Comparison of ENCODE assay signal across 8 cellular contexts in genomic region chr5:179623906-179624741, GRCh38. TPM values are rescaled to one million over a fixed set of nuclear protein-coding genes. Genes with fewer than 3 reads are reported as not detected.
DNase-seq lines count a peak whose midpoint lies in the region; ATAC-seq, FAIRE-seq and TF ChIP-seq lines count a peak whose summit lies in the region.

No MANE protein-coding gene starts in this region.

- ATAC-seq in GM21423 (IDR thresholded peaks at IDR 0.05; ENCODE audit: unreplicated experiment) (peak; percentile 10), mucosa of descending colon (peak; percentile 17)

- H2BK15ac ChIP-seq in H1 (ENCODE audit: low read length), result peak overlapping the region; percentile 97; the same call in 1 of the 2 replicates

- peak overlapping the region; percentile 92 for H2AK5ac ChIP-seq in H1 (ENCODE audit: low read depth, low read length)

- H3K18ac ChIP-seq in H1 (ENCODE audit: extremely low read depth, low read length), result peak overlapping the region; percentile 96

- no peak for TF ChIP-seq CTCF in C4-2B (conservative IDR thresholded peaks at IDR 0.05)
- no peak for TF ChIP-seq CTCF in H1 (IDR thresholded peaks at IDR 0.05; ENCODE audit: control extremely low read depth in 1 of 3, insufficient read depth in 1 of 3, low read depth in 1 of 3, low read length in 3 of 3)
- TF ChIP-seq CTCF in mucosa of descending colon (IDR thresholded peaks at IDR 0.05), result no peak

- H3K79me1 ChIP-seq in H1 (ENCODE audit: low read depth, low read length), result peaks cover 3% of the 10 kb centered on the region; the same call in 1 of the 2 replicates

- H4K91ac ChIP-seq in H1 (replicated peaks; ENCODE audit: insufficient read length, low read length), result peak overlapping the region; percentile 96

- no peak overlapping the region for H3K14ac ChIP-seq in H1 (ENCODE audit: insufficient read length)

- no peak for FAIRE-seq in H1 (lab: Jason Lieb, UNC)

- TF ChIP-seq POLR2A in H1 (IDR thresholded peaks at IDR 0.05; ENCODE audit: control extremely low read depth in 1 of 2, low read depth in 2 of 2, low read length in 2 of 2), result no peak

- peak overlapping the region; percentile 97 for H2BK5ac ChIP-seq in H1 (ENCODE audit: low read depth, low read length)

- intact Hi-C loops in mucosa of descending colon (cut with DNase I, micrococcal nuclease), result no loop called here

- H3K23me2 ChIP-seq in H1 (ENCODE audit: low read depth, low read length), result peaks cover 14% of the 10 kb centered on the region

- H3K36me3 Mint-ChIP-seq in activated CD4-positive, alpha-beta memory T cell treated with anti-CD3 and anti-CD28 coated beads, Interleukin-2, amount 10 ng/mL, durations not matched to agents 7 days and 5 days (ENCODE audit: low read depth), result peaks cover 44% of the 10 kb centered on the region
- H3K36me3 Mint-ChIP-seq in stimulated activated naive CD8-positive, alpha-beta T cell treated with anti-CD3 and anti-CD28 coated beads, Interleukin-15, Interleukin-2, amounts not matched to agents 100 ng/mL and 50 ng/mL, for 24 hours (ENCODE audit: low read depth), result peaks cover 46% of the 10 kb centered on the region

- H2BK120ac ChIP-seq in H1 (replicated peaks; ENCODE audit: low read depth, low read length), result peak overlapping the region; percentile 3

- no peak for TF ChIP-seq EP300 in H1 (IDR thresholded peaks at IDR 0.05; ENCODE audit: borderline replicate concordance in 1 of 2, low read depth in 2 of 2, low read length in 2 of 2)

- peak overlapping the region; percentile 82; the same call in 1 of the 2 replicates for H2BK20ac ChIP-seq in H1 (ENCODE audit: low read length)

- POLR2A ChIA-PET in activated CD4-positive, alpha-beta memory T cell treated with anti-CD3 and anti-CD28 coated beads, Interleukin-2, amount 10 ng/mL, durations not matched to agents 7 days and 5 days (lab: Charles Lee), result interaction anchor here (0.7 to 13.4 kb wide), 38 partner anchors 9 to 1618 kb away, joined by 3 to 378 read pairs (median 5); partner anchors contain the start of genes CANX, CBY3, CLK4 and HNRNPAB
- POLR2A ChIA-PET in H1 (lab: Charles Lee; ENCODE audit: partially characterized antibody), result interaction anchor here (0.7 to 20.5 kb wide), 52 partner anchors 15 to 1040 kb away, joined by 3 to 351 read pairs (median 5); partner anchors contain the start of genes CANX, CBY3, MAML1 and MGAT4B

- H3K9ac ChIP-seq in H1 (replicated peaks in 1 of 4; ENCODE audit: extremely low read depth in 1 of 4, low read depth in 3 of 4, low read length in 3 of 4), result peak overlapping the region; percentile 52 to 99 (median 96)

- no peak for TF ChIP-seq RAD21 in H1 (IDR thresholded peaks at IDR 0.05 in 1 of 2, conservative IDR thresholded peaks at IDR 0.05 in 1 of 2; ENCODE audit: low read depth in 2 of 2, low read length in 2 of 2)

- peaks cover 40% of the 10 kb centered on the region for H3K4me1 Mint-ChIP-seq in activated CD4-positive, alpha-beta memory T cell treated with anti-CD3 and anti-CD28 coated beads, Interleukin-2, amount 10 ng/mL, durations not matched to agents 7 days and 5 days
- H3K4me1 Mint-ChIP-seq in stimulated activated naive CD8-positive, alpha-beta T cell treated with anti-CD3 and anti-CD28 coated beads, Interleukin-15, Interleukin-2, amounts not matched to agents 100 ng/mL and 50 ng/mL, for 24 hours (ENCODE audit: low read depth), result peaks cover 48% of the 10 kb centered on the region

- peak overlapping the region; percentile 98 for H3K27ac Mint-ChIP-seq in activated CD4-positive, alpha-beta memory T cell treated with anti-CD3 and anti-CD28 coated beads, Interleukin-2, amount 10 ng/mL, durations not matched to agents 7 days and 5 days
- H3K27ac Mint-ChIP-seq in stimulated activated naive CD8-positive, alpha-beta T cell treated with anti-CD3 and anti-CD28 coated beads, Interleukin-15, Interleukin-2, amounts not matched to agents 100 ng/mL and 50 ng/mL, for 24 hours, result peak overlapping the region; percentile 99

- H3K79me2 ChIP-seq in H1 (ENCODE audit: control insufficient read depth in 1 of 2, insufficient read depth in 2 of 2, low read length in 2 of 2), result peaks cover 12 to 45% of the 10 kb centered on the region in 2 experiments

- peak overlapping the region; percentile 95 for H2BK12ac ChIP-seq in H1 (ENCODE audit: low read depth, low read length)

- H3K36me3 ChIP-seq in KOPT-K1 (ENCODE audit: insufficient read depth, low read length), result peaks cover 35% of the 10 kb centered on the region
- peaks cover 5 to 35% (median 24%) of the 10 kb centered on the region in 4 experiments; a peak in 7 of 8 replicates for H3K36me3 ChIP-seq in H1 (ENCODE audit: control insufficient read depth in 2 of 4, insufficient read depth in 4 of 4, low read length in 3 of 4)
- no peaks in the 10 kb centered on the region for H3K36me3 ChIP-seq in mucosa of descending colon (ENCODE audit: low read depth)

- CTCF ChIA-PET in activated CD4-positive, alpha-beta memory T cell treated with anti-CD3 and anti-CD28 coated beads, Interleukin-2, amount 10 ng/mL, durations not matched to agents 7 days and 5 days (lab: Charles Lee), result interaction anchor here (0.6 to 2.1 kb wide), 13 partner anchors 9 to 894 kb away, joined by 3 to 14 read pairs (median 5); partner anchors contain the start of genes MAML1 and ZNF354A
- CTCF ChIA-PET in H1 (lab: Charles Lee; ENCODE audit: partially characterized antibody), result interaction anchor here (0.6 to 7.7 kb wide), 11 partner anchors 9 to 432 kb away, joined by 3 to 67 read pairs (median 4); partner anchors contain the start of gene CBY3

- peak overlapping the region; percentile 80 to 99 (median 99) for H3K4me3 ChIP-seq in H1 (ENCODE audit: extremely low read depth in 1 of 4, insufficient read depth in 2 of 4, low read depth in 3 of 4, low read length in 4 of 4)
- peak overlapping the region; percentile 96 for H3K4me3 ChIP-seq in mucosa of descending colon

- H4K20me1 ChIP-seq in H1 (replicated peaks in 1 of 2; ENCODE audit: control insufficient read depth in 1 of 2, insufficient read depth in 2 of 2, low read length in 2 of 2), result peaks cover 19 to 29% of the 10 kb centered on the region in 2 experiments

- H3K9me3 ChIP-seq in KOPT-K1 (ENCODE audit: insufficient read depth, low read length, poor library complexity, severe bottlenecking) (no peaks in the 10 kb centered on the region), H1 (ENCODE audit: insufficient read depth in 2 of 2, low read depth in 1 of 2, low read length in 1 of 2) (no peaks in the 10 kb centered on the region), mucosa of descending colon (no peaks in the 10 kb centered on the region)

- H2AFZ ChIP-seq in H1 (ENCODE audit: low read length), result no peak overlapping the region

- peak overlapping the region; percentile 90 to 94 for H3K4me2 ChIP-seq in H1 (ENCODE audit: insufficient read depth in 1 of 2, low read depth in 2 of 2, low read length in 2 of 2)

- peak overlapping the region; percentile 100 for H3K27ac ChIP-seq in C4-2B
- peak overlapping the region; percentile 99 for H3K27ac ChIP-seq in KOPT-K1 (ENCODE audit: low read depth, low read length, poor library complexity, severe bottlenecking)
- peak overlapping the region; percentile 99 for H3K27ac ChIP-seq in H1 (ENCODE audit: low read depth, low read length)

- H3K4ac ChIP-seq in H1 (replicated peaks; ENCODE audit: insufficient read length, low read depth, low read length), result peak overlapping the region; percentile 84

- no peak overlapping the region for H3K23ac ChIP-seq in H1 (ENCODE audit: insufficient read length)

- peak overlapping the region; percentile 99 for H4K8ac ChIP-seq in H1 (ENCODE audit: extremely low read depth, insufficient read depth, low read length)

- H3K27me3 ChIP-seq in H1 (replicated peaks in 1 of 4; ENCODE audit: control insufficient read depth in 3 of 4, extremely low read depth in 1 of 4, insufficient read depth in 3 of 4, low read length in 3 of 4), result no peaks in the 10 kb centered on the region

- H4K5ac ChIP-seq in H1 (ENCODE audit: insufficient read length, low read depth, low read length), result peak overlapping the region; percentile 88

- H3K56ac ChIP-seq in H1 (replicated peaks; ENCODE audit: insufficient read length, low read depth, low read length), result peak overlapping the region; percentile 75

- no peaks in the 10 kb centered on the region for H3K27me3 Mint-ChIP-seq in activated CD4-positive, alpha-beta memory T cell treated with anti-CD3 and anti-CD28 coated beads, Interleukin-2, amount 10 ng/mL, durations not matched to agents 7 days and 5 days
- H3K27me3 Mint-ChIP-seq in stimulated activated naive CD8-positive, alpha-beta T cell treated with anti-CD3 and anti-CD28 coated beads, Interleukin-15, Interleukin-2, amounts not matched to agents 100 ng/mL and 50 ng/mL, for 24 hours, result no peaks in the 10 kb centered on the region

- peak overlapping the region; percentile 91 for H3K4me3 Mint-ChIP-seq in activated CD4-positive, alpha-beta memory T cell treated with anti-CD3 and anti-CD28 coated beads, Interleukin-2, amount 10 ng/mL, durations not matched to agents 7 days and 5 days
- peak overlapping the region; percentile 98 for H3K4me3 Mint-ChIP-seq in stimulated activated naive CD8-positive, alpha-beta T cell treated with anti-CD3 and anti-CD28 coated beads, Interleukin-15, Interleukin-2, amounts not matched to agents 100 ng/mL and 50 ng/mL, for 24 hours

- peak; percentile 68 for DNase-seq in activated CD4-positive, alpha-beta memory T cell treated with anti-CD3 and anti-CD28 coated beads, Interleukin-2, amount 10 ng/mL, durations not matched to agents 7 days and 5 days
- DNase-seq in H1 (ENCODE audit: low read depth in 1 of 2, low spot score in 2 of 2) (no peak), mucosa of descending colon (peak in 1 of 3 donors; percentile 98), middle frontal gyrus (ENCODE audit: extremely low spot score, low spot score) (no peak)

- H3K9me3 Mint-ChIP-seq in activated CD4-positive, alpha-beta memory T cell treated with anti-CD3 and anti-CD28 coated beads, Interleukin-2, amount 10 ng/mL, durations not matched to agents 7 days and 5 days, result no peaks in the 10 kb centered on the region
- H3K9me3 Mint-ChIP-seq in stimulated activated naive CD8-positive, alpha-beta T cell treated with anti-CD3 and anti-CD28 coated beads, Interleukin-15, Interleukin-2, amounts not matched to agents 100 ng/mL and 50 ng/mL, for 24 hours, result no peaks in the 10 kb centered on the region

- WGBS in H1 (ENCODE audit: extremely low coverage in 1 of 2, insufficient coverage in 1 of 2, insufficient read length in 1 of 2, insufficient replicate concordance in 2 of 2, low coverage in 1 of 2, low lambda C conversion rate in 2 of 2, missing lambda C conversion rate in 1 of 2), 2 experiments, result 15% methylated on average over 59 of the region's 68 CpGs; no CpG with 5 or more reads in 1 of the 2 experiments

- peaks cover 5 to 24% (median 14%) of the 10 kb centered on the region in 4 experiments for H3K4me1 ChIP-seq in H1 (replicated peaks in 1 of 4; ENCODE audit: control insufficient read depth in 3 of 4, insufficient read depth in 4 of 4, low read length in 3 of 4)
- H3K4me1 ChIP-seq in mucosa of descending colon (ENCODE audit: low read depth), result peaks cover 34% of the 10 kb centered on the region

RNA-seq across cellular contexts. Expression of gene HNRNPH1, which starts 0.7 kb away (rescaled TPM):
- total RNA-seq in activated CD4-positive, alpha-beta memory T cell treated with anti-CD3 and anti-CD28 coated beads, Interleukin-2, amount 10 ng/mL, durations not matched to agents 7 days and 5 days, result 100 to 1,000 TPM; 675 to 699 TPM
- 720 and 735 TPM in 2 replicates for total RNA-seq in H1 (2021; fragmentation: NEBNext Ultra II Directional; extraction: Animal tissue kit (Norgen Biotek cat#: 25700))
- 130 and 170 TPM in 2 replicates for polyA plus RNA-seq in H1 (2011; rRNA removed)
- 361 TPM for polyA plus RNA-seq in H1 (2011; cell fraction: cytosol; rRNA removed)
- polyA plus RNA-seq in H1 (2011; cell fraction: nucleus; rRNA removed), result 324 TPM
- 565 to 856 TPM (median 700 TPM) in 4 replicates for polyA plus RNA-seq in H1 (2012, experiment 1 of 2)
- 39.3 TPM for polyA plus RNA-seq in H1 (2012, experiment 2 of 2)
- polyA plus RNA-seq in H1 (2013, experiment 1 of 2), result 345 TPM
- polyA plus RNA-seq in H1 (2013, experiment 2 of 2), result 302 TPM
- 287 and 355 TPM in 2 replicates for polyA minus RNA-seq in H1 (2011; rRNA and poly(A)+ RNA removed)
- polyA minus RNA-seq in H1 (2011; cell fraction: cytosol; rRNA and poly(A)+ RNA removed), result 877 TPM
- polyA minus RNA-seq in H1 (2011; cell fraction: nucleus; rRNA and poly(A)+ RNA removed), result 893 TPM
- 100 to 1,000 TPM; 453 to 475 (median 473) TPM for total RNA-seq in mucosa of descending colon

RNA-seq across cellular contexts. Expression of gene CBY3, which starts 56.7 kb away (rescaled TPM):
- total RNA-seq in activated CD4-positive, alpha-beta memory T cell treated with anti-CD3 and anti-CD28 coated beads, Interleukin-2, amount 10 ng/mL, durations not matched to agents 7 days and 5 days, result under 1 TPM in 1 of 2 experiments, not detected in 1; 0.68 TPM
- total RNA-seq in H1 (2021; fragmentation: NEBNext Ultra II Directional; extraction: Animal tissue kit (Norgen Biotek cat#: 25700)), result 0.39 and 1.4 TPM in 2 replicates
- polyA plus RNA-seq in H1 (2011; rRNA removed), result 0.38 and 0.39 TPM in 2 replicates
- 0.37 TPM for polyA plus RNA-seq in H1 (2011; cell fraction: cytosol; rRNA removed)
- 1.1 TPM for polyA plus RNA-seq in H1 (2011; cell fraction: nucleus; rRNA removed)
- 1.4 to 2.4 TPM (median 1.8 TPM) in 3 of 4 replicates, not detected in the other for polyA plus RNA-seq in H1 (2012, experiment 1 of 2)
- 0.51 TPM for polyA plus RNA-seq in H1 (2012, experiment 2 of 2)
- polyA plus RNA-seq in H1 (2013, experiment 1 of 2), result 0.22 TPM
- 0.13 TPM for polyA plus RNA-seq in H1 (2013, experiment 2 of 2)
- 0.34 and 0.35 TPM in 2 replicates for polyA minus RNA-seq in H1 (2011; rRNA and poly(A)+ RNA removed)
- 1.5 TPM for polyA minus RNA-seq in H1 (2011; cell fraction: cytosol; rRNA and poly(A)+ RNA removed)
- 2.7 TPM for polyA minus RNA-seq in H1 (2011; cell fraction: nucleus; rRNA and poly(A)+ RNA removed)
- total RNA-seq in mucosa of descending colon, result not detected
